1 cellular context compared by ENCODE assay signal in genomic region chr2:200944467-200945394, GRCh38.
A peak's percentile ranks its signal among the peaks of the same experiment; 100 is the strongest.
TF ChIP-seq lines count a peak whose summit lies in the region.

No MANE protein-coding gene starts in this region.

TF ChIP-seq in HCT116, 20 proteins besides CTCF, POLR2A, EP300 and RAD21 (continued from another document):
- peak; percentile 98 for TF ChIP-seq FOSL1 (IDR thresholded peaks at IDR 0.05; ENCODE audit: low read depth)
- TF ChIP-seq ZFX (IDR thresholded peaks at IDR 0.05): no peak
- TF ChIP-seq ZBTB33 (IDR thresholded peaks at IDR 0.05; ENCODE audit: extremely low read depth, insufficient replicate concordance, low read length): peak; percentile 19
- peak; percentile 98 for TF ChIP-seq JUND (IDR thresholded peaks at IDR 0.05)
- TF ChIP-seq MAX (IDR thresholded peaks at IDR 0.05): peak; percentile 72
